Comparison of ENCODE assay signal across 16 cellular contexts in the genomic region with DNA sequence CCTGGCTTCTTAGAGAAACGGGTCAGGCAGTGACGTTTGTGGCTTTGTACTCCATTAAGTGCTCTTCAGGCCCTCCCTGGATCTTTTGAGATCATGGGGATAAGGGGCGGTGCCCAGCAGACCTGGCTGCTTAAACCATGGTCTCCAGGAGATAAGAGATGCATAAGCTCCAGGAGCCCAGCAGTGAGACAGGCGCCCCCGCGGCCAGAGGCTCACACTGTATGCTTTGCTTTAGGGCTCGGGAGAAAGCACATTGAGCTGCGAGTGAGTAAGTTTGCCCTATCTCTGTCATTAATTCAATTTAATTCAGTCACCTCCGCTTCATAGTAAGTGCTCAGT.
"Had no signal": no experiment of that assay in that cellular context is flagged by ENCODE, and none has a peak within 500 bp of the region (broad histone marks: within the 10 kb centered on the region; RNA-seq: fewer than 3 reads in every experiment).

No MANE protein-coding gene starts in this region.

- DNase-seq: activated CD4-positive, CD25-positive, alpha-beta regulatory T cell treated with anti-CD3 and anti-CD28 coated beads, Interleukin-2, amount 50 U/mL, for 72 hours; activated naive CD4-positive, alpha-beta T cell treated with anti-CD3 and anti-CD28 coated beads, Interleukin-2, amount 10 ng/mL, durations not matched to agents 7 days and 5 days; cerebellar nuclear complex; head of caudate nucleus; left cardiac atrium; lower lobe of right lung; naive thymus-derived CD4-positive, alpha-beta T cell; right lobe of liver; spleen; T-cell; T-helper 9 cell had no signal

- H3K4me3 ChIP-seq: ascending aorta, breast epithelium, lower lobe of right lung, right lobe of liver, spleen, suprapubic skin, upper lobe of left lung had no signal

- ATAC-seq: left cardiac atrium; lower lobe of right lung; naive thymus-derived CD4-positive, alpha-beta T cell; right lobe of liver; T-cell had no signal

- H3K27ac ChIP-seq: ascending aorta, breast epithelium, lower lobe of right lung, neutrophil, right lobe of liver, spleen, suprapubic skin, upper lobe of left lung had no signal

- H3K27me3 ChIP-seq: ascending aorta, breast epithelium, neutrophil, right lobe of liver, spleen, suprapubic skin, upper lobe of left lung had no signal

- H3K4me1 ChIP-seq: breast epithelium, lower lobe of right lung, right lobe of liver, spleen, suprapubic skin, upper lobe of left lung had no signal

- H3K9me3 ChIP-seq: ascending aorta, breast epithelium, lower lobe of right lung, neutrophil, right lobe of liver, spleen, suprapubic skin, upper lobe of left lung had no signal

- H3K36me3 ChIP-seq: ascending aorta, breast epithelium, lower lobe of right lung, neutrophil, right lobe of liver, spleen, suprapubic skin, upper lobe of left lung had no signal
